Comparison of ENCODE assay signal across 1 cellular context in the genomic region with DNA sequence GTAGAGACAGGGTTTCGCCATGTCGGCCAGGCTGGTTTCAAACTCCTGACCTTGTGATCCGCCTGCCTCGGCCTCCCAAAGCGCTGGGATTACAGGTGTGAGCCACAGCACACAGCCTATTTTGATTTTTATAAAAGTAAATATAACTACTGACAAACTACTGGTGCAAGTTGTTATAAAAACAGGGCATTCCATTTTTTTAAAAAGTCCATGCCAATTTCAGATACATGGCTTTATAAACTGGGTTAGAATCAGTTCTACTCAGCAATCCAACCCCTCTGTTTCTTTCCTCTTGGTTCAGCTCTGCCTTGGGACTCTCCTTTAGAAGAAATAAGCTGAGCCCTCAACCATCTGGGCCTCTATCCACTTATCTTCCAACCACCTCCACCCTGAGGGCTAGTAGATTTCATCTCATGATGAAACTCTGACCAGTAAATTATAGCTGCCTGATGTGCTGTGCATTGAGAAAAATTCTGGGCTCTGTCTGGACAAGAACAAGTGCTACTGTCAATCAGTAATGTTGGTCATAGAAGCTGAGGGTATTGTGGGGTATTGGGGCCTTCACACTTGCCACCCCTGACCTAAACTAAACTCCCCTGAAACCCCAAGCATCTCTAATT.
TF ChIP-seq lines count a peak whose summit lies in the region.

No MANE protein-coding gene starts in this region.

TF ChIP-seq in K562, 482 proteins besides CTCF, POLR2A, EP300 and RAD21:
- TF ChIP-seq TCF3 (CRISPR knock-in tag; IDR thresholded peaks at IDR 0.05) (0 out of 2 replicates have a peak, but pooled peaks have one; percentile 5), FOXM1 (IDR thresholded peaks at IDR 0.05; ENCODE audit: low read depth) (no peak), FOXM1 (CRISPR knock-in tag; IDR thresholded peaks at IDR 0.05; ENCODE audit: low read depth) (no peak), EGR1 (conservative IDR thresholded peaks at IDR 0.05) (no peak), FOXA3 (CRISPR knock-in tag; conservative IDR thresholded peaks at IDR 0.05 in 1 of 2, IDR thresholded peaks at IDR 0.05 in 1 of 2) (no peak), CEBPG (CRISPR knock-in tag; IDR thresholded peaks at IDR 0.05) (0 out of 2 replicates have a peak, but pooled peaks have one; percentile 18), CEBPG (tag; conservative IDR thresholded peaks at IDR 0.05 in 1 of 2, IDR thresholded peaks at IDR 0.05 in 1 of 2) (peak in 1 of 2 experiments; percentile 38; a peak in 1 of 4 replicates), MEIS2 (IDR thresholded peaks at IDR 0.05; ENCODE audit: partially characterized antibody) (peak; percentile 73), ATF7 (IDR thresholded peaks at IDR 0.05) (peak; percentile 40; the same call in 1 of the 2 replicates), ZNF561 (CRISPR knock-in tag; conservative IDR thresholded peaks at IDR 0.05) (no peak)
- TF ChIP-seq, protein P1, sequence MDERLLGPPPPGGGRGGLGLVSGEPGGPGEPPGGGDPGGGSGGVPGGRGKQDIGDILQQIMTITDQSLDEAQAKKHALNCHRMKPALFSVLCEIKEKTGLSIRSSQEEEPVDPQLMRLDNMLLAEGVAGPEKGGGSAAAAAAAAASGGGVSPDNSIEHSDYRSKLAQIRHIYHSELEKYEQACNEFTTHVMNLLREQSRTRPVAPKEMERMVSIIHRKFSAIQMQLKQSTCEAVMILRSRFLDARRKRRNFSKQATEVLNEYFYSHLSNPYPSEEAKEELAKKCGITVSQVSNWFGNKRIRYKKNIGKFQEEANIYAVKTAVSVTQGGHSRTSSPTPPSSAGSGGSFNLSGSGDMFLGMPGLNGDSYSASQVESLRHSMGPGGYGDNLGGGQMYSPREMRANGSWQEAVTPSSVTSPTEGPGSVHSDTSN (CRISPR knock-in tag; IDR thresholded peaks at IDR 0.05; ENCODE audit: low read depth), result no peak
- TF ChIP-seq, protein P1 (tag; conservative IDR thresholded peaks at IDR 0.05; ENCODE audit: low read depth), result peak; percentile 71
- TF ChIP-seq, protein P2, sequence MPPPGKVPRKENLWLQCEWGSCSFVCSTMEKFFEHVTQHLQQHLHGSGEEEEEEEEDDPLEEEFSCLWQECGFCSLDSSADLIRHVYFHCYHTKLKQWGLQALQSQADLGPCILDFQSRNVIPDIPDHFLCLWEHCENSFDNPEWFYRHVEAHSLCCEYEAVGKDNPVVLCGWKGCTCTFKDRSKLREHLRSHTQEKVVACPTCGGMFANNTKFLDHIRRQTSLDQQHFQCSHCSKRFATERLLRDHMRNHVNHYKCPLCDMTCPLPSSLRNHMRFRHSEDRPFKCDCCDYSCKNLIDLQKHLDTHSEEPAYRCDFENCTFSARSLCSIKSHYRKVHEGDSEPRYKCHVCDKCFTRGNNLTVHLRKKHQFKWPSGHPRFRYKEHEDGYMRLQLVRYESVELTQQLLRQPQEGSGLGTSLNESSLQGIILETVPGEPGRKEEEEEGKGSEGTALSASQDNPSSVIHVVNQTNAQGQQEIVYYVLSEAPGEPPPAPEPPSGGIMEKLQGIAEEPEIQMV (tag; conservative IDR thresholded peaks at IDR 0.05; ENCODE audit: low read depth), result no peak
- TF ChIP-seq, protein P3, sequence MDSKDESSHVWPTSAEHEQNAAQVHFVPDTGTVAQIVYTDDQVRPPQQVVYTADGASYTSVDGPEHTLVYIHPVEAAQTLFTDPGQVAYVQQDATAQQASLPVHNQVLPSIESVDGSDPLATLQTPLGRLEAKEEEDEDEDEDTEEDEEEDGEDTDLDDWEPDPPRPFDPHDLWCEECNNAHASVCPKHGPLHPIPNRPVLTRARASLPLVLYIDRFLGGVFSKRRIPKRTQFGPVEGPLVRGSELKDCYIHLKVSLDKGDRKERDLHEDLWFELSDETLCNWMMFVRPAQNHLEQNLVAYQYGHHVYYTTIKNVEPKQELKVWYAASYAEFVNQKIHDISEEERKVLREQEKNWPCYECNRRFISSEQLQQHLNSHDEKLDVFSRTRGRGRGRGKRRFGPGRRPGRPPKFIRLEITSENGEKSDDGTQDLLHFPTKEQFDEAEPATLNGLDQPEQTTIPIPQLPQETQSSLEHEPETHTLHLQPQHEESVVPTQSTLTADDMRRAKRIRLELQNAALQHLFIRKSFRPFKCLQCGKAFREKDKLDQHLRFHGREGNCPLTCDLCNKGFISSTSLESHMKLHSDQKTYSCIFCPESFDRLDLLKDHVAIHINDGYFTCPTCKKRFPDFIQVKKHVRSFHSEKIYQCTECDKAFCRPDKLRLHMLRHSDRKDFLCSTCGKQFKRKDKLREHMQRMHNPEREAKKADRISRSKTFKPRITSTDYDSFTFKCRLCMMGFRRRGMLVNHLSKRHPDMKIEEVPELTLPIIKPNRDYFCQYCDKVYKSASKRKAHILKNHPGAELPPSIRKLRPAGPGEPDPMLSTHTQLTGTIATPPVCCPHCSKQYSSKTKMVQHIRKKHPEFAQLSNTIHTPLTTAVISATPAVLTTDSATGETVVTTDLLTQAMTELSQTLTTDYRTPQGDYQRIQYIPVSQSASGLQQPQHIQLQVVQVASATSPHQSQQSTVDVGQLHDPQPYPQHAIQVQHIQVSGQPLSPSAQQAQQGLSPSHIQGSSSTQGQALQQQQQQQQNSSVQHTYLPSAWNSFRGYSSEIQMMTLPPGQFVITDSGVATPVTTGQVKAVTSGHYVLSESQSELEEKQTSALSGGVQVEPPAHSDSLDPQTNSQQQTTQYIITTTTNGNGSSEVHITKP (IDR thresholded peaks at IDR 0.05; ENCODE audit: partially characterized antibody), result peak; percentile 93
- TF ChIP-seq, protein P4, sequence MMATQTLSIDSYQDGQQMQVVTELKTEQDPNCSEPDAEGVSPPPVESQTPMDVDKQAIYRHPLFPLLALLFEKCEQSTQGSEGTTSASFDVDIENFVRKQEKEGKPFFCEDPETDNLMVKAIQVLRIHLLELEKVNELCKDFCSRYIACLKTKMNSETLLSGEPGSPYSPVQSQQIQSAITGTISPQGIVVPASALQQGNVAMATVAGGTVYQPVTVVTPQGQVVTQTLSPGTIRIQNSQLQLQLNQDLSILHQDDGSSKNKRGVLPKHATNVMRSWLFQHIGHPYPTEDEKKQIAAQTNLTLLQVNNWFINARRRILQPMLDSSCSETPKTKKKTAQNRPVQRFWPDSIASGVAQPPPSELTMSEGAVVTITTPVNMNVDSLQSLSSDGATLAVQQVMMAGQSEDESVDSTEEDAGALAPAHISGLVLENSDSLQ (IDR thresholded peaks at IDR 0.05), result peak; percentile 68
